Comparison of ENCODE assay signal across 20 cellular contexts in genomic region chr3:106577241-106577640, GRCh38.
"Had no signal": no experiment of that assay in that cellular context is flagged by ENCODE, and none has a peak within 500 bp of the region (broad histone marks: within the 10 kb centered on the region; RNA-seq: fewer than 3 reads in every experiment).

No MANE protein-coding gene starts in this region.

- ATAC-seq: gastroesophageal sphincter; heart left ventricle; left lobe of liver; naive thymus-derived CD4-positive, alpha-beta T cell; right cardiac atrium; stimulated activated effector memory CD8-positive, alpha-beta T cell treated with anti-CD3 and anti-CD28 coated beads, Interleukin-12 subunit alpha, Interleukin-12 subunit beta, amount 100 ng/mL, for 72 hours had no signal

- H3K4me3 ChIP-seq: gastroesophageal sphincter, heart left ventricle, hepatocyte, neural progenitor cell, prostate gland, sigmoid colon, stomach, thyroid gland, vagina had no signal

- H3K27ac ChIP-seq: gastroesophageal sphincter, heart left ventricle, hepatocyte, neural progenitor cell, prostate gland, sigmoid colon, stomach, thyroid gland, vagina had no signal

- H3K27me3 ChIP-seq: gastroesophageal sphincter, heart left ventricle, hepatocyte, neural progenitor cell, sigmoid colon, stomach, thyroid gland, vagina had no signal

- DNase-seq: cortex of kidney; heart left ventricle; kidney; midbrain; naive thymus-derived CD4-positive, alpha-beta T cell; right cardiac atrium; sigmoid colon; stimulated activated CD4-positive, alpha-beta T cell treated with anti-CD3 and anti-CD28 coated beads, Interleukin-2, amount 100 ng/mL, for 24 hours; stimulated activated CD4-positive, alpha-beta T cell treated with anti-CD3 and anti-CD28 coated beads, Interleukin-4, amount 100 ng/mL, for 24 hours; stimulated activated naive CD4-positive, alpha-beta T cell treated with Interleukin-2 at 50 U/mL for 16 hours; stomach; thyroid gland; trophoblast cell had no signal

- H3K9me3 ChIP-seq: gastroesophageal sphincter, heart left ventricle, prostate gland, sigmoid colon, stomach, thyroid gland, vagina had no signal

- H3K36me3 ChIP-seq: gastroesophageal sphincter, heart left ventricle, neural progenitor cell, prostate gland, sigmoid colon, stomach, thyroid gland, vagina had no signal

- H3K4me1 ChIP-seq: gastroesophageal sphincter, heart left ventricle, neural progenitor cell, prostate gland, sigmoid colon, stomach, thyroid gland, vagina had no signal

- H3K9ac ChIP-seq: neural progenitor cell had no signal
